In the genomic region with DNA sequence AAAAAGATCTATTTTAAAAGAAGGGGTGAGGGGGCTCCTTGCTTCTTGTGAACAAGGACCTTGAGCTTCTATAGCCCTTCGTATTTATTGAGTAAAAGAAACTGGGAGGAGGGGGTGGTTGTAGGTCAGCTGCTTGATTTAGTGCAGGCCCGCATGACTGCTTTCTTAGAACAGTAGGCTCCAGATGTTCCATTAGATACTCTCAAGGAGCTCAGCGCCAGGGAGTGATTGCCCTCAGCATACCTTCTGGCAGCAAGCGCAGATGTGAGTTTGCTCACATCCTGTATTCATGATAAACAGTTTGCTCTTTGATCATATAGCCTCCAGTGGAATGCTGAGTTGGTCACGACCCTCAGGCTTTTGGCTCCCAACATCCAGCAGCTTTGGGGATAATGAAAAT, we compare ENCODE assay signal across 1 cellular context.
TF ChIP-seq lines count a peak whose summit lies in the region.

No MANE protein-coding gene starts in this region.

TF ChIP-seq in K562, 482 proteins besides CTCF, POLR2A, EP300 and RAD21 (continued from another document and continues in another):
- TF ChIP-seq MTA2 (IDR thresholded peaks at IDR 0.05; ENCODE audit: low read depth) (0 out of 2 replicates have a peak, but pooled peaks have one; percentile 23), MAZ (CRISPR knock-in tag; conservative IDR thresholded peaks at IDR 0.05 in 1 of 2, IDR thresholded peaks at IDR 0.05 in 1 of 2) (no peak), RNF2 (IDR thresholded peaks at IDR 0.05) (no peak), ZNF584 (CRISPR knock-in tag; IDR thresholded peaks at IDR 0.05; ENCODE audit: low read depth) (no peak), SP2 (IDR thresholded peaks at IDR 0.05; ENCODE audit: extremely low read depth, low read depth, low read length, poor library complexity, severe bottlenecking) (no peak), ARID1B (IDR thresholded peaks at IDR 0.05) (0 out of 2 replicates have a peak, but pooled peaks have one; percentile 30), CHD4 (IDR thresholded peaks at IDR 0.05; ENCODE audit: insufficient read depth, insufficient replicate concordance, low read depth, low read length, poor library complexity, severe bottlenecking) (no peak), TEAD4 (IDR thresholded peaks at IDR 0.05; ENCODE audit: low read length) (peak; percentile 30; the same call in 1 of the 2 replicates), TEAD4 (CRISPR knock-in tag; IDR thresholded peaks at IDR 0.05; ENCODE audit: borderline replicate concordance) (no peak), TRIM24 (IDR thresholded peaks at IDR 0.05) (peak; percentile 36 to 63; a peak in 1 of 4 replicates), ZKSCAN1 (IDR thresholded peaks at IDR 0.05; ENCODE audit: low read depth, low read length) (no peak), RBM15 (IDR thresholded peaks at IDR 0.05; ENCODE audit: insufficient read depth, low read length) (no peak), KDM2B (CRISPR knock-in tag; IDR thresholded peaks at IDR 0.05) (no peak), ZNF444 (CRISPR knock-in tag; IDR thresholded peaks at IDR 0.05) (no peak), HDAC2 (IDR thresholded peaks at IDR 0.05) (no peak), GTF2E2 (tag; IDR thresholded peaks at IDR 0.05) (no peak), ZNF184 (CRISPR knock-in tag; IDR thresholded peaks at IDR 0.05) (no peak), ZNF165 (CRISPR knock-in tag; IDR thresholded peaks at IDR 0.05; ENCODE audit: borderline replicate concordance) (no peak)
- TF ChIP-seq, protein P1, sequence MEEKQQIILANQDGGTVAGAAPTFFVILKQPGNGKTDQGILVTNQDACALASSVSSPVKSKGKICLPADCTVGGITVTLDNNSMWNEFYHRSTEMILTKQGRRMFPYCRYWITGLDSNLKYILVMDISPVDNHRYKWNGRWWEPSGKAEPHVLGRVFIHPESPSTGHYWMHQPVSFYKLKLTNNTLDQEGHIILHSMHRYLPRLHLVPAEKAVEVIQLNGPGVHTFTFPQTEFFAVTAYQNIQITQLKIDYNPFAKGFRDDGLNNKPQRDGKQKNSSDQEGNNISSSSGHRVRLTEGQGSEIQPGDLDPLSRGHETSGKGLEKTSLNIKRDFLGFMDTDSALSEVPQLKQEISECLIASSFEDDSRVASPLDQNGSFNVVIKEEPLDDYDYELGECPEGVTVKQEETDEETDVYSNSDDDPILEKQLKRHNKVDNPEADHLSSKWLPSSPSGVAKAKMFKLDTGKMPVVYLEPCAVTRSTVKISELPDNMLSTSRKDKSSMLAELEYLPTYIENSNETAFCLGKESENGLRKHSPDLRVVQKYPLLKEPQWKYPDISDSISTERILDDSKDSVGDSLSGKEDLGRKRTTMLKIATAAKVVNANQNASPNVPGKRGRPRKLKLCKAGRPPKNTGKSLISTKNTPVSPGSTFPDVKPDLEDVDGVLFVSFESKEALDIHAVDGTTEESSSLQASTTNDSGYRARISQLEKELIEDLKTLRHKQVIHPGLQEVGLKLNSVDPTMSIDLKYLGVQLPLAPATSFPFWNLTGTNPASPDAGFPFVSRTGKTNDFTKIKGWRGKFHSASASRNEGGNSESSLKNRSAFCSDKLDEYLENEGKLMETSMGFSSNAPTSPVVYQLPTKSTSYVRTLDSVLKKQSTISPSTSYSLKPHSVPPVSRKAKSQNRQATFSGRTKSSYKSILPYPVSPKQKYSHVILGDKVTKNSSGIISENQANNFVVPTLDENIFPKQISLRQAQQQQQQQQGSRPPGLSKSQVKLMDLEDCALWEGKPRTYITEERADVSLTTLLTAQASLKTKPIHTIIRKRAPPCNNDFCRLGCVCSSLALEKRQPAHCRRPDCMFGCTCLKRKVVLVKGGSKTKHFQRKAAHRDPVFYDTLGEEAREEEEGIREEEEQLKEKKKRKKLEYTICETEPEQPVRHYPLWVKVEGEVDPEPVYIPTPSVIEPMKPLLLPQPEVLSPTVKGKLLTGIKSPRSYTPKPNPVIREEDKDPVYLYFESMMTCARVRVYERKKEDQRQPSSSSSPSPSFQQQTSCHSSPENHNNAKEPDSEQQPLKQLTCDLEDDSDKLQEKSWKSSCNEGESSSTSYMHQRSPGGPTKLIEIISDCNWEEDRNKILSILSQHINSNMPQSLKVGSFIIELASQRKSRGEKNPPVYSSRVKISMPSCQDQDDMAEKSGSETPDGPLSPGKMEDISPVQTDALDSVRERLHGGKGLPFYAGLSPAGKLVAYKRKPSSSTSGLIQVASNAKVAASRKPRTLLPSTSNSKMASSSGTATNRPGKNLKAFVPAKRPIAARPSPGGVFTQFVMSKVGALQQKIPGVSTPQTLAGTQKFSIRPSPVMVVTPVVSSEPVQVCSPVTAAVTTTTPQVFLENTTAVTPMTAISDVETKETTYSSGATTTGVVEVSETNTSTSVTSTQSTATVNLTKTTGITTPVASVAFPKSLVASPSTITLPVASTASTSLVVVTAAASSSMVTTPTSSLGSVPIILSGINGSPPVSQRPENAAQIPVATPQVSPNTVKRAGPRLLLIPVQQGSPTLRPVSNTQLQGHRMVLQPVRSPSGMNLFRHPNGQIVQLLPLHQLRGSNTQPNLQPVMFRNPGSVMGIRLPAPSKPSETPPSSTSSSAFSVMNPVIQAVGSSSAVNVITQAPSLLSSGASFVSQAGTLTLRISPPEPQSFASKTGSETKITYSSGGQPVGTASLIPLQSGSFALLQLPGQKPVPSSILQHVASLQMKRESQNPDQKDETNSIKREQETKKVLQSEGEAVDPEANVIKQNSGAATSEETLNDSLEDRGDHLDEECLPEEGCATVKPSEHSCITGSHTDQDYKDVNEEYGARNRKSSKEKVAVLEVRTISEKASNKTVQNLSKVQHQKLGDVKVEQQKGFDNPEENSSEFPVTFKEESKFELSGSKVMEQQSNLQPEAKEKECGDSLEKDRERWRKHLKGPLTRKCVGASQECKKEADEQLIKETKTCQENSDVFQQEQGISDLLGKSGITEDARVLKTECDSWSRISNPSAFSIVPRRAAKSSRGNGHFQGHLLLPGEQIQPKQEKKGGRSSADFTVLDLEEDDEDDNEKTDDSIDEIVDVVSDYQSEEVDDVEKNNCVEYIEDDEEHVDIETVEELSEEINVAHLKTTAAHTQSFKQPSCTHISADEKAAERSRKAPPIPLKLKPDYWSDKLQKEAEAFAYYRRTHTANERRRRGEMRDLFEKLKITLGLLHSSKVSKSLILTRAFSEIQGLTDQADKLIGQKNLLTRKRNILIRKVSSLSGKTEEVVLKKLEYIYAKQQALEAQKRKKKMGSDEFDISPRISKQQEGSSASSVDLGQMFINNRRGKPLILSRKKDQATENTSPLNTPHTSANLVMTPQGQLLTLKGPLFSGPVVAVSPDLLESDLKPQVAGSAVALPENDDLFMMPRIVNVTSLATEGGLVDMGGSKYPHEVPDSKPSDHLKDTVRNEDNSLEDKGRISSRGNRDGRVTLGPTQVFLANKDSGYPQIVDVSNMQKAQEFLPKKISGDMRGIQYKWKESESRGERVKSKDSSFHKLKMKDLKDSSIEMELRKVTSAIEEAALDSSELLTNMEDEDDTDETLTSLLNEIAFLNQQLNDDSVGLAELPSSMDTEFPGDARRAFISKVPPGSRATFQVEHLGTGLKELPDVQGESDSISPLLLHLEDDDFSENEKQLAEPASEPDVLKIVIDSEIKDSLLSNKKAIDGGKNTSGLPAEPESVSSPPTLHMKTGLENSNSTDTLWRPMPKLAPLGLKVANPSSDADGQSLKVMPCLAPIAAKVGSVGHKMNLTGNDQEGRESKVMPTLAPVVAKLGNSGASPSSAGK (IDR thresholded peaks at IDR 0.05): no peak
- TF ChIP-seq, protein P2, sequence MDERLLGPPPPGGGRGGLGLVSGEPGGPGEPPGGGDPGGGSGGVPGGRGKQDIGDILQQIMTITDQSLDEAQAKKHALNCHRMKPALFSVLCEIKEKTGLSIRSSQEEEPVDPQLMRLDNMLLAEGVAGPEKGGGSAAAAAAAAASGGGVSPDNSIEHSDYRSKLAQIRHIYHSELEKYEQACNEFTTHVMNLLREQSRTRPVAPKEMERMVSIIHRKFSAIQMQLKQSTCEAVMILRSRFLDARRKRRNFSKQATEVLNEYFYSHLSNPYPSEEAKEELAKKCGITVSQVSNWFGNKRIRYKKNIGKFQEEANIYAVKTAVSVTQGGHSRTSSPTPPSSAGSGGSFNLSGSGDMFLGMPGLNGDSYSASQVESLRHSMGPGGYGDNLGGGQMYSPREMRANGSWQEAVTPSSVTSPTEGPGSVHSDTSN (CRISPR knock-in tag; IDR thresholded peaks at IDR 0.05; ENCODE audit: low read depth): no peak
- TF ChIP-seq, protein P2 (tag; conservative IDR thresholded peaks at IDR 0.05; ENCODE audit: low read depth): 0 out of 2 replicates have a peak, but pooled peaks have one; percentile 14
- TF ChIP-seq, protein P3, sequence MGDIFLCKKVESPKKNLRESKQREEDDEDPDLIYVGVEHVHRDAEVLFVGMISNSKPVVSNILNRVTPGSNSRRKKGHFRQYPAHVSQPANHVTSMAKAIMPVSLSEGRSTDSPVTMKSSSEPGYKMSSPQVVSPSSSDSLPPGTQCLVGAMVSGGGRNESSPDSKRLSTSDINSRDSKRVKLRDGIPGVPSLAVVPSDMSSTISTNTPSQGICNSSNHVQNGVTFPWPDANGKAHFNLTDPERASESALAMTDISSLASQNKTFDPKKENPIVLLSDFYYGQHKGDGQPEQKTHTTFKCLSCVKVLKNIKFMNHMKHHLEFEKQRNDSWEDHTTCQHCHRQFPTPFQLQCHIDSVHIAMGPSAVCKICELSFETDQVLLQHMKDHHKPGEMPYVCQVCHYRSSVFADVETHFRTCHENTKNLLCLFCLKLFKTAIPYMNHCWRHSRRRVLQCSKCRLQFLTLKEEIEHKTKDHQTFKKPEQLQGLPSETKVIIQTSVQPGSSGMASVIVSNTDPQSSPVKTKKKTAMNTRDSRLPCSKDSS (IDR thresholded peaks at IDR 0.05; ENCODE audit: low read depth, partially characterized antibody): no peak
- TF ChIP-seq, protein P4, sequence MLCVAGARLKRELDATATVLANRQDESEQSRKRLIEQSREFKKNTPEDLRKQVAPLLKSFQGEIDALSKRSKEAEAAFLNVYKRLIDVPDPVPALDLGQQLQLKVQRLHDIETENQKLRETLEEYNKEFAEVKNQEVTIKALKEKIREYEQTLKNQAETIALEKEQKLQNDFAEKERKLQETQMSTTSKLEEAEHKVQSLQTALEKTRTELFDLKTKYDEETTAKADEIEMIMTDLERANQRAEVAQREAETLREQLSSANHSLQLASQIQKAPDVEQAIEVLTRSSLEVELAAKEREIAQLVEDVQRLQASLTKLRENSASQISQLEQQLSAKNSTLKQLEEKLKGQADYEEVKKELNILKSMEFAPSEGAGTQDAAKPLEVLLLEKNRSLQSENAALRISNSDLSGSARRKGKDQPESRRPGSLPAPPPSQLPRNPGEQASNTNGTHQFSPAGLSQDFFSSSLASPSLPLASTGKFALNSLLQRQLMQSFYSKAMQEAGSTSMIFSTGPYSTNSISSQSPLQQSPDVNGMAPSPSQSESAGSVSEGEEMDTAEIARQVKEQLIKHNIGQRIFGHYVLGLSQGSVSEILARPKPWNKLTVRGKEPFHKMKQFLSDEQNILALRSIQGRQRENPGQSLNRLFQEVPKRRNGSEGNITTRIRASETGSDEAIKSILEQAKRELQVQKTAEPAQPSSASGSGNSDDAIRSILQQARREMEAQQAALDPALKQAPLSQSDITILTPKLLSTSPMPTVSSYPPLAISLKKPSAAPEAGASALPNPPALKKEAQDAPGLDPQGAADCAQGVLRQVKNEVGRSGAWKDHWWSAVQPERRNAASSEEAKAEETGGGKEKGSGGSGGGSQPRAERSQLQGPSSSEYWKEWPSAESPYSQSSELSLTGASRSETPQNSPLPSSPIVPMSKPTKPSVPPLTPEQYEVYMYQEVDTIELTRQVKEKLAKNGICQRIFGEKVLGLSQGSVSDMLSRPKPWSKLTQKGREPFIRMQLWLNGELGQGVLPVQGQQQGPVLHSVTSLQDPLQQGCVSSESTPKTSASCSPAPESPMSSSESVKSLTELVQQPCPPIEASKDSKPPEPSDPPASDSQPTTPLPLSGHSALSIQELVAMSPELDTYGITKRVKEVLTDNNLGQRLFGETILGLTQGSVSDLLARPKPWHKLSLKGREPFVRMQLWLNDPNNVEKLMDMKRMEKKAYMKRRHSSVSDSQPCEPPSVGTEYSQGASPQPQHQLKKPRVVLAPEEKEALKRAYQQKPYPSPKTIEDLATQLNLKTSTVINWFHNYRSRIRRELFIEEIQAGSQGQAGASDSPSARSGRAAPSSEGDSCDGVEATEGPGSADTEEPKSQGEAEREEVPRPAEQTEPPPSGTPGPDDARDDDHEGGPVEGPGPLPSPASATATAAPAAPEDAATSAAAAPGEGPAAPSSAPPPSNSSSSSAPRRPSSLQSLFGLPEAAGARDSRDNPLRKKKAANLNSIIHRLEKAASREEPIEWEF (CRISPR knock-in tag; IDR thresholded peaks at IDR 0.05): no peak
- TF ChIP-seq, protein P5, sequence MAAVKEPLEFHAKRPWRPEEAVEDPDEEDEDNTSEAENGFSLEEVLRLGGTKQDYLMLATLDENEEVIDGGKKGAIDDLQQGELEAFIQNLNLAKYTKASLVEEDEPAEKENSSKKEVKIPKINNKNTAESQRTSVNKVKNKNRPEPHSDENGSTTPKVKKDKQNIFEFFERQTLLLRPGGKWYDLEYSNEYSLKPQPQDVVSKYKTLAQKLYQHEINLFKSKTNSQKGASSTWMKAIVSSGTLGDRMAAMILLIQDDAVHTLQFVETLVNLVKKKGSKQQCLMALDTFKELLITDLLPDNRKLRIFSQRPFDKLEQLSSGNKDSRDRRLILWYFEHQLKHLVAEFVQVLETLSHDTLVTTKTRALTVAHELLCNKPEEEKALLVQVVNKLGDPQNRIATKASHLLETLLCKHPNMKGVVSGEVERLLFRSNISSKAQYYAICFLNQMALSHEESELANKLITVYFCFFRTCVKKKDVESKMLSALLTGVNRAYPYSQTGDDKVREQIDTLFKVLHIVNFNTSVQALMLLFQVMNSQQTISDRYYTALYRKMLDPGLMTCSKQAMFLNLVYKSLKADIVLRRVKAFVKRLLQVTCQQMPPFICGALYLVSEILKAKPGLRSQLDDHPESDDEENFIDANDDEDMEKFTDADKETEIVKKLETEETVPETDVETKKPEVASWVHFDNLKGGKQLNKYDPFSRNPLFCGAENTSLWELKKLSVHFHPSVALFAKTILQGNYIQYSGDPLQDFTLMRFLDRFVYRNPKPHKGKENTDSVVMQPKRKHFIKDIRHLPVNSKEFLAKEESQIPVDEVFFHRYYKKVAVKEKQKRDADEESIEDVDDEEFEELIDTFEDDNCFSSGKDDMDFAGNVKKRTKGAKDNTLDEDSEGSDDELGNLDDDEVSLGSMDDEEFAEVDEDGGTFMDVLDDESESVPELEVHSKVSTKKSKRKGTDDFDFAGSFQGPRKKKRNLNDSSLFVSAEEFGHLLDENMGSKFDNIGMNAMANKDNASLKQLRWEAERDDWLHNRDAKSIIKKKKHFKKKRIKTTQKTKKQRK (IDR thresholded peaks at IDR 0.05; ENCODE audit: borderline replicate concordance, low read depth, low read length): no peak
- TF ChIP-seq, protein P6, sequence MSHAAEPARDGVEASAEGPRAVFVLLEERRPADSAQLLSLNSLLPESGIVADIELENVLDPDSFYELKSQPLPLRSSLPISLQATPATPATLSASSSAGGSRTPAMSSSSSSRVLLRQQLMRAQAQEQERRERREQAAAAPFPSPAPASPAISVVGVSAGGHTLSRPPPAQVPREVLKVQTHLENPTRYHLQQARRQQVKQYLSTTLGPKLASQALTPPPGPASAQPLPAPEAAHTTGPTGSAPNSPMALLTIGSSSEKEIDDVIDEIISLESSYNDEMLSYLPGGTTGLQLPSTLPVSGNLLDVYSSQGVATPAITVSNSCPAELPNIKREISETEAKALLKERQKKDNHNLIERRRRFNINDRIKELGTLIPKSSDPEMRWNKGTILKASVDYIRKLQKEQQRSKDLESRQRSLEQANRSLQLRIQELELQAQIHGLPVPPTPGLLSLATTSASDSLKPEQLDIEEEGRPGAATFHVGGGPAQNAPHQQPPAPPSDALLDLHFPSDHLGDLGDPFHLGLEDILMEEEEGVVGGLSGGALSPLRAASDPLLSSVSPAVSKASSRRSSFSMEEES (CRISPR knock-in tag; IDR thresholded peaks at IDR 0.05): no peak
